Comparison of ENCODE assay signal across 2 cellular contexts in the genomic region with DNA sequence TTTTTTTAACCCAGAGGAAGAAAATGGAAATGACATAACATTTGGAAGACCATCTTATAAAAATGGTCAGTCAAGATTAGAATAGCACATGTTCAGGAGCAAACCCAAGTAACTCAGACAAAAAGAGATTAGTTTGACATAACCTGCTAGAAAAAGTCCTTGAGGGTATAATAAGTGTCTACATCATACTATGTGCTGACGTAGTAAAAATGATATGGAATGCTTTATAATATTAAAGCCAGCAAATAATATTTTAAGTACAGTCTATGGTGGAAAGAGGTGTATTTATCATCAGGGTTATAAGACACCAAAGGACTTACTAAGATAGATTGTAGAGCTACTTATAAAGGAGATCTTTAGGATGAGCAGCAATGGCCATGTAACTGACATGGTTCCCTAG.
TF ChIP-seq lines count a peak whose summit lies in the region.

No MANE protein-coding gene starts in this region.

TF ChIP-seq in A549, 52 proteins besides CTCF, POLR2A, EP300 and RAD21 (continued from another document):
- TF ChIP-seq, protein P1, sequence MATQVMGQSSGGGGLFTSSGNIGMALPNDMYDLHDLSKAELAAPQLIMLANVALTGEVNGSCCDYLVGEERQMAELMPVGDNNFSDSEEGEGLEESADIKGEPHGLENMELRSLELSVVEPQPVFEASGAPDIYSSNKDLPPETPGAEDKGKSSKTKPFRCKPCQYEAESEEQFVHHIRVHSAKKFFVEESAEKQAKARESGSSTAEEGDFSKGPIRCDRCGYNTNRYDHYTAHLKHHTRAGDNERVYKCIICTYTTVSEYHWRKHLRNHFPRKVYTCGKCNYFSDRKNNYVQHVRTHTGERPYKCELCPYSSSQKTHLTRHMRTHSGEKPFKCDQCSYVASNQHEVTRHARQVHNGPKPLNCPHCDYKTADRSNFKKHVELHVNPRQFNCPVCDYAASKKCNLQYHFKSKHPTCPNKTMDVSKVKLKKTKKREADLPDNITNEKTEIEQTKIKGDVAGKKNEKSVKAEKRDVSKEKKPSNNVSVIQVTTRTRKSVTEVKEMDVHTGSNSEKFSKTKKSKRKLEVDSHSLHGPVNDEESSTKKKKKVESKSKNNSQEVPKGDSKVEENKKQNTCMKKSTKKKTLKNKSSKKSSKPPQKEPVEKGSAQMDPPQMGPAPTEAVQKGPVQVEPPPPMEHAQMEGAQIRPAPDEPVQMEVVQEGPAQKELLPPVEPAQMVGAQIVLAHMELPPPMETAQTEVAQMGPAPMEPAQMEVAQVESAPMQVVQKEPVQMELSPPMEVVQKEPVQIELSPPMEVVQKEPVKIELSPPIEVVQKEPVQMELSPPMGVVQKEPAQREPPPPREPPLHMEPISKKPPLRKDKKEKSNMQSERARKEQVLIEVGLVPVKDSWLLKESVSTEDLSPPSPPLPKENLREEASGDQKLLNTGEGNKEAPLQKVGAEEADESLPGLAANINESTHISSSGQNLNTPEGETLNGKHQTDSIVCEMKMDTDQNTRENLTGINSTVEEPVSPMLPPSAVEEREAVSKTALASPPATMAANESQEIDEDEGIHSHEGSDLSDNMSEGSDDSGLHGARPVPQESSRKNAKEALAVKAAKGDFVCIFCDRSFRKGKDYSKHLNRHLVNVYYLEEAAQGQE (IDR thresholded peaks at IDR 0.05): no peak

TF ChIP-seq in IMR-90, 13 proteins besides CTCF, POLR2A, EP300 and RAD21 (continued from another document):
- TF ChIP-seq RCOR1 (IDR thresholded peaks at IDR 0.05; ENCODE audit: insufficient replicate concordance, low read length) (no peak), MXI1 (IDR thresholded peaks at IDR 0.05; ENCODE audit: borderline replicate concordance, low read depth, low read length) (no peak), FOS (IDR thresholded peaks at IDR 0.05; ENCODE audit: low read depth, low read length) (no peak)
TF ChIP-seq in IMR-90: peak in this region for 1.
